ENCODE assay signal across 8 cellular contexts in genomic region chr17:45234641-45235040, GRCh38. TPM values are rescaled to one million over a fixed set of nuclear protein-coding genes. Genes with fewer than 3 reads are reported as not detected.
A peak's percentile ranks its signal among the peaks of the same experiment; 100 is the strongest.
DNase-seq lines count a peak whose midpoint lies in the region; ATAC-seq, FAIRE-seq and TF ChIP-seq lines count a peak whose summit lies in the region.

No MANE protein-coding gene starts in this region.

- peaks cover 23% of the 10 kb centered on the region for H3K36me3 Mint-ChIP-seq in Calu3 (ENCODE audit: insufficient read depth, unreplicated experiment)

- no peaks in the 10 kb centered on the region for H3K36me3 ChIP-seq in gastrocnemius medialis

- FAIRE-seq in urothelium cell line (lab: Jason Lieb, UNC), result peak; percentile 46

- H3K4me3 Mint-ChIP-seq in Calu3 (ENCODE audit: low read depth, unreplicated experiment), result no peak overlapping the region

- no peak overlapping the region for H3K4me3 ChIP-seq in fibroblast of pulmonary artery (replicated peaks; ENCODE audit: low read depth, low read length)
- no peak overlapping the region for H3K4me3 ChIP-seq in gastrocnemius medialis

- intact Hi-C loops in Calu3 (cut with micrococcal nuclease; ENCODE audit: unreplicated experiment) (loop anchor here (1.0 to 5.0 kb wide), 3 partner anchors 15 to 153 kb away; partner anchors contain the start of gene ACBD4), gastrocnemius medialis (cut with DNase I; ENCODE audit: low total_unique reads) (loop anchor here (1.0 kb wide), 1 partner anchor 15 kb away; no protein-coding TSS in a partner anchor)

- DNase-seq in Calu3, result peak; percentile 73
- DNase-seq in HuH-7.5 (ENCODE audit: low spot score), result peak; percentile 88
- peak in 3 of 5 experiments; percentile 37 to 56 (median 48) for DNase-seq in T-helper 2 cell
- no peak for DNase-seq in fibroblast of pulmonary artery (ENCODE audit: low read depth)
- DNase-seq in urothelium cell line (ENCODE audit: low spot score), result peak; percentile 46
- no peak for DNase-seq in NCI-H1048 (lab: John Stamatoyannopoulos, UW)
- DNase-seq in gastrocnemius medialis, result no peak

- H3K27me3 Mint-ChIP-seq in Calu3 (ENCODE audit: unreplicated experiment), result peaks cover 46% of the 10 kb centered on the region

- no peaks in the 10 kb centered on the region for H3K9me3 Mint-ChIP-seq in Calu3 (ENCODE audit: low read depth, unreplicated experiment)

- TF ChIP-seq CTCF in Calu3 (IDR thresholded peaks at IDR 0.05; ENCODE audit: unreplicated experiment), result peak; percentile 55
- peak; percentile 31 for TF ChIP-seq CTCF in fibroblast of pulmonary artery (IDR thresholded peaks at IDR 0.05; ENCODE audit: low read length, missing control alignments)
- no peak for TF ChIP-seq CTCF in gastrocnemius medialis (IDR thresholded peaks at IDR 0.05 in 4 of 5, conservative IDR thresholded peaks at IDR 0.05 in 1 of 5)

- H3K27ac ChIP-seq in gastrocnemius medialis, result no peak overlapping the region

- ATAC-seq in gastrocnemius medialis (no peak), GM19397 (IDR thresholded peaks at IDR 0.05; ENCODE audit: unreplicated experiment) (no peak)

- H3K9me3 ChIP-seq in gastrocnemius medialis, result no peaks in the 10 kb centered on the region

- no peaks in the 10 kb centered on the region for H3K27me3 ChIP-seq in gastrocnemius medialis

- no peak for TF ChIP-seq POLR2A in gastrocnemius medialis (IDR thresholded peaks at IDR 0.05)

- no TSS peak for BruUV-seq in Calu3 (replicated peaks; lab: Mats Ljungman, UMichigan)

- H3K27ac Mint-ChIP-seq in Calu3 (ENCODE audit: unreplicated experiment), result no peak overlapping the region

- CTCF ChIA-PET in Calu3 (lab: Charles Lee), result interaction anchor here (0.6 to 2.1 kb wide), 8 partner anchors 16 to 191 kb away, joined by 4 to 27 read pairs (median 6); partner anchors contain the start of genes ACBD4 and HEXIM1

- in situ Hi-C loops in gastrocnemius medialis (cut with MboI; ENCODE audit: low sequenced_read_pairs in 4 of 4), result no loop called here

- H3K4me1 Mint-ChIP-seq in Calu3 (ENCODE audit: low read depth, unreplicated experiment), result peaks cover 2% of the 10 kb centered on the region

- peaks cover 10% of the 10 kb centered on the region in 2 donors for H3K4me1 ChIP-seq in gastrocnemius medialis

RNA-seq across cellular contexts. Expression of gene FMNL1, which starts 13.0 kb away (rescaled TPM):
- total RNA-seq in Calu3 (2022), result 8.5 and 9.6 TPM in 2 replicates
- 1 to 10 TPM in 3 of 4 donors, under 1 TPM in 1; 0.22 to 5.2 (median 3.0) TPM for total RNA-seq in gastrocnemius medialis

RNA-seq across cellular contexts. Expression of gene SPATA32, which starts 27.3 kb away (rescaled TPM):
- total RNA-seq in Calu3 (2022) (0.85 and 0.88 TPM in 2 replicates), gastrocnemius medialis (not detected)

Comparison
In these comparisons a context has a peak if more than half of its experiments do, and no peak if none do; other contexts are left out.
1. DNase-seq: peak in Calu3 (single experiment), HuH-7.5 (single experiment), T-helper 2 cell (3 of 5) and urothelium cell line (single experiment); none in fibroblast of pulmonary artery (single experiment), NCI-H1048 (single experiment) and gastrocnemius medialis (0 of 2).
2. CTCF ChIP-seq: peak in Calu3 (single experiment) and fibroblast of pulmonary artery (single experiment); none in gastrocnemius medialis (0 of 5).